7 cellular contexts compared by ENCODE assay signal in the genomic region with DNA sequence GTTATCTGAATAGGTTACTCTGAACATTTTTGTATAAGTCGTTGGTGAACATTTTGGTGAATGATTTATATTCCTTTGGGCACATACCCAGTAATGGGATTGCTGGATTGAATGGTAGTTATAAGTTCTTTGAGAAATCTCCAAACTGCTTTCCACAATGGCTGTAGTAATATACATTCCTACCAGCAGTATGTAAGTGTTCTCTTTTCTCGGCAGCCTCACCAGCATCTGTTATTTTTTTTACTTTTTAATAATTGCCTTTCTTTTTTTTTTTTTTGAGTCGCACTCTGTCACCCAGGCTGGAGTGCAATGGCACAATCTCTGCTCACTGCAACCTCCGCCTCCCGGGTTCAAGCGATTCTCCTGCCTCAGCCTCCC.
DNase-seq lines count a peak whose midpoint lies in the region; ATAC-seq and TF ChIP-seq lines count a peak whose summit lies in the region.
"Not testable (repeated sequence)": the region's sequence is repeated elsewhere in the genome, so short reads cannot be mapped to it uniquely, and the experiment has no call there.

No MANE protein-coding gene starts in this region.

- H2BK15ac ChIP-seq in H9 (ENCODE audit: low read depth, low read length), result not testable (repeated sequence)

- H3K4me1 ChIP-seq in H9 (ENCODE audit: insufficient read depth, low read length); HUES64 (ENCODE audit: insufficient read depth, low read length); endodermal cell (ENCODE audit: control insufficient read depth, insufficient read depth, low read length): not testable (repeated sequence)

- H3K27ac ChIP-seq in H9 (ENCODE audit: insufficient read length, low read depth, low read length); HUES64 (ENCODE audit: low read depth, low read length); endodermal cell (ENCODE audit: low read depth, low read length): not testable (repeated sequence)

- H3K9ac ChIP-seq in H9 (ENCODE audit: extremely low read depth, insufficient read length, low read length); HUES64 (ENCODE audit: low read depth, low read length); endodermal cell (ENCODE audit: extremely low read depth, low read length, poor library complexity, severe bottlenecking): not testable (repeated sequence)

- POLR2A ChIA-PET in WTC11 (lab: Charles Lee), result not testable (repeated sequence)

- H3K9me3 Mint-ChIP-seq in H9 (peaks cover 15 to 32% of the 10 kb centered on the region in 2 experiments), WTC11 (peaks cover 24% of the 10 kb centered on the region), endodermal cell (peaks cover 51% of the 10 kb centered on the region), neural crest cell (peaks cover 16% of the 10 kb centered on the region)
- H3K9me3 Mint-ChIP-seq in type B pancreatic cell, result not testable (repeated sequence)

- H3K27ac Mint-ChIP-seq in H9; WTC11; endodermal cell; neural crest cell (ENCODE audit: unreplicated experiment): not testable (repeated sequence)
- peak overlapping the region; percentile 88 for H3K27ac Mint-ChIP-seq in type B pancreatic cell

- not testable (repeated sequence) for H2BK20ac ChIP-seq in H9 (ENCODE audit: low read depth, low read length, poor library complexity, severe bottlenecking)

- not testable (repeated sequence) for H2BK120ac ChIP-seq in H9 (ENCODE audit: low read depth, low read length, poor library complexity, severe bottlenecking)

- not testable (repeated sequence) for H3T11ph ChIP-seq in H9 (ENCODE audit: low read length)

- not testable (repeated sequence) for H3K23me2 ChIP-seq in H9 (ENCODE audit: insufficient read length, low read depth, low read length, poor library complexity, severe bottlenecking)

- not testable (repeated sequence) for H3K27me3 Mint-ChIP-seq in H9 (ENCODE audit: low read depth); WTC11 (ENCODE audit: low read depth); endodermal cell (ENCODE audit: insufficient read depth); neural crest cell (ENCODE audit: low read depth); type B pancreatic cell

- H4K91ac ChIP-seq in H9 (ENCODE audit: insufficient read length, low read depth, low read length), result not testable (repeated sequence)

- CTCF ChIA-PET in WTC11 (lab: Charles Lee), result not testable (repeated sequence)

- H3K36me3 Mint-ChIP-seq in H9 (ENCODE audit: insufficient read depth in 1 of 3, low read depth in 3 of 3) (peaks cover 7 to 28% (median 11%) of the 10 kb centered on the region in 3 experiments), WTC11 (peaks cover 15% of the 10 kb centered on the region; the same call in 1 of the 2 replicates), endodermal cell (ENCODE audit: low read depth) (peaks cover 20% of the 10 kb centered on the region), neural crest cell (ENCODE audit: low read depth) (peaks cover 48% of the 10 kb centered on the region)
- not testable (repeated sequence) for H3K36me3 Mint-ChIP-seq in type B pancreatic cell

- not testable (repeated sequence) for H4K20me1 ChIP-seq in H9 (ENCODE audit: control insufficient read depth, insufficient read depth, insufficient read length)

- H2AK5ac ChIP-seq in H9 (ENCODE audit: insufficient read length, low read length), result not testable (repeated sequence)

- not testable (repeated sequence) for H2BK5ac ChIP-seq in H9 (ENCODE audit: insufficient read length, low read length)

- H3K18ac ChIP-seq in H9 (ENCODE audit: insufficient read length, low read depth, low read length), result not testable (repeated sequence)

- H3K56ac ChIP-seq in H9 (ENCODE audit: insufficient read length, low read depth, low read length), result not testable (repeated sequence)

- no CpG with 5 or more reads among the region's 6 CpGs for WGBS in H9 (ENCODE audit: extremely low coverage, insufficient read length, low lambda C conversion rate)
- WGBS in HUES64, result 90% methylated on average over 6 of the region's 6 CpGs
- WGBS in endodermal cell (ENCODE audit: insufficient coverage in 1 of 2, insufficient read length in 1 of 2), 2 experiments, result 94 to 100% methylated on average over 1 to 6 of the region's 6 CpGs

- H3K4me3 ChIP-seq in HUES64 (ENCODE audit: low read length), result peak overlapping the region; percentile 44
- not testable (repeated sequence) for H3K4me3 ChIP-seq in endodermal cell (ENCODE audit: low read length)

- not testable (repeated sequence) for H2AFZ ChIP-seq in H9 (ENCODE audit: low read length)

- H3K4me1 Mint-ChIP-seq in H9 (peaks cover 5 to 13% of the 10 kb centered on the region in 2 experiments), WTC11 (peaks cover 14% of the 10 kb centered on the region)
- H3K4me1 Mint-ChIP-seq in endodermal cell; neural crest cell; type B pancreatic cell (ENCODE audit: unreplicated experiment): not testable (repeated sequence)

- H3K79me2 ChIP-seq in H9 (ENCODE audit: insufficient read depth, low read length), result not testable (repeated sequence)

- not testable (repeated sequence) for H3K9me3 ChIP-seq in H9 (ENCODE audit: control insufficient read depth, low read depth, low read length); HUES64 (ENCODE audit: insufficient read depth, low read depth, low read length); endodermal cell (ENCODE audit: control insufficient read depth, low read length)

- H2BK12ac ChIP-seq in H9 (ENCODE audit: insufficient read length, low read depth, low read length), result not testable (repeated sequence)

- H4K8ac ChIP-seq in H9 (replicated peaks; ENCODE audit: insufficient read length, low read depth, low read length), result not testable (repeated sequence)

- H4K5ac ChIP-seq in H9 (ENCODE audit: insufficient read length, low read depth, low read length), result not testable (repeated sequence)

- H3K79me1 ChIP-seq in H9 (ENCODE audit: insufficient read depth, low read depth, low read length, poor library complexity, severe bottlenecking), result not testable (repeated sequence)

- 0 out of 3 replicates have a peak, but pooled peaks have one; percentile 12 for TF ChIP-seq CTCF in H9 (conservative IDR thresholded peaks at IDR 0.05)
- TF ChIP-seq CTCF in WTC11 (IDR thresholded peaks at IDR 0.05); type B pancreatic cell (conservative IDR thresholded peaks at IDR 0.05): not testable (repeated sequence)
- peak; percentile 37 for TF ChIP-seq CTCF in endodermal cell (conservative IDR thresholded peaks at IDR 0.05)
- TF ChIP-seq CTCF in neural crest cell (conservative IDR thresholded peaks at IDR 0.05), result peak; percentile 42

- not testable (repeated sequence) for H3K4ac ChIP-seq in H9 (ENCODE audit: low read depth, low read length)

- not testable (repeated sequence) for H3K14ac ChIP-seq in H9 (ENCODE audit: insufficient read depth, low read length)

- ATAC-seq in WTC11, result not testable (repeated sequence)

- not testable (repeated sequence) for H3K4me3 Mint-ChIP-seq in H9, neural crest cell
- H3K4me3 Mint-ChIP-seq in WTC11, result peak overlapping the region; percentile 87
- H3K4me3 Mint-ChIP-seq in endodermal cell, result peak overlapping the region; percentile 76
- H3K4me3 Mint-ChIP-seq in type B pancreatic cell, result peak overlapping the region; percentile 80

- not testable (repeated sequence) for DNase-seq in H9; WTC11 (ENCODE audit: low spot score); endodermal cell; neural crest cell (ENCODE audit: low read depth, low spot score); type B pancreatic cell (ENCODE audit: extremely low spot score, unreplicated experiment)
- DNase-seq in NCI-H69 (lab: John Stamatoyannopoulos, UW), result peak; percentile 23

- H3K27me3 ChIP-seq in H9 (ENCODE audit: insufficient read depth, low read length); HUES64 (ENCODE audit: insufficient read depth, low read length); endodermal cell (ENCODE audit: control insufficient read depth, insufficient read depth, low read length, poor library complexity, severe bottlenecking): not testable (repeated sequence)

- not testable (repeated sequence) for H3K36me3 ChIP-seq in HUES64 (ENCODE audit: insufficient read depth, low read length); endodermal cell (ENCODE audit: control insufficient read depth, insufficient read depth, low read length)

- peak overlapping the region; percentile 17 for H3K4me2 ChIP-seq in H9 (ENCODE audit: insufficient read depth, insufficient read length, low read length)

- H3K23ac ChIP-seq in H9 (ENCODE audit: insufficient read length, low read depth, low read length), result not testable (repeated sequence)
